ENCODE assay signal across 24 cellular contexts in the genomic region with DNA sequence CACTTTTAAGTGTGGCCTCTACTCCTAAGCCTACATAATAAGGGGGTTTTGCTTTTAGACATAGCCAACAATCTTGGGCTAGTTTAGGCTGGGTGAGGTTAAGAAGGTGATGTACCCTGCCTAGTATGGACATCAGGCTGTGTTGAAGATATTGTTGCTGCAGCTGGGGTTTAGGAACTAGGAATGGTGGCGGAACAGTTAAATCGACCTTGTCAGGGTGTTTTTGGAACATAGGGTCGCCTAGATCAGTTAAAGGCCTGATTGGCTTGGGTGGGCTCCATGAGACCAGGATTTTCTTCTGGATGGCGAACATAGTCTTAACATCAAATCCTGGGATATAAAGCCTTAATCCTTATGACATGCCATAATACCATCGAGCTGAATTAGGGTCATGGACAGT.
DNase-seq lines count a peak whose midpoint lies in the region; FAIRE-seq and TF ChIP-seq lines count a peak whose summit lies in the region.
"Had no signal": no experiment of that assay in that cellular context is flagged by ENCODE, and none has a peak within 500 bp of the region (broad histone marks: within the 10 kb centered on the region; RNA-seq: fewer than 3 reads in every experiment).

No MANE protein-coding gene starts in this region.

- H3K36me3 ChIP-seq in H1 (ENCODE audit: control insufficient read depth in 2 of 4, insufficient read depth in 4 of 4, low read length in 3 of 4) = no peaks in the 10 kb centered on the region
- no peaks in the 10 kb centered on the region for H3K36me3 ChIP-seq in uterus
- H3K36me3 ChIP-seq: BLaER1 treated with 17β-estradiol and CSF1 and Interleukin-3, amounts not matched to agents 10 nM and 100 nM had no signal

- no peaks in the 10 kb centered on the region for H3K79me1 ChIP-seq in H1 (ENCODE audit: low read depth, low read length)

- H4K8ac ChIP-seq in H1 (ENCODE audit: extremely low read depth, insufficient read depth, low read length) = no peak overlapping the region

- H4K91ac ChIP-seq in H1 (replicated peaks; ENCODE audit: insufficient read length, low read length) = no peak overlapping the region

- H3K4me1 ChIP-seq in H1 (replicated peaks in 1 of 4; ENCODE audit: control insufficient read depth in 3 of 4, insufficient read depth in 4 of 4, low read length in 3 of 4) (peaks cover 10 to 46% (median 27%) of the 10 kb centered on the region in 4 experiments), uterus (no peaks in the 10 kb centered on the region)
- H3K4me1 ChIP-seq: A549; BLaER1 treated with 17β-estradiol and CSF1 and Interleukin-3, amounts not matched to agents 10 nM and 100 nM had no signal

- H3K9ac ChIP-seq in H1 (replicated peaks in 1 of 4; ENCODE audit: extremely low read depth in 1 of 4, low read depth in 3 of 4, low read length in 3 of 4) = no peak overlapping the region
- H3K9ac ChIP-seq: BLaER1 treated with 17β-estradiol and CSF1 and Interleukin-3, amounts not matched to agents 10 nM and 100 nM had no signal

- TF ChIP-seq POLR2A in H1 (IDR thresholded peaks at IDR 0.05; ENCODE audit: control extremely low read depth in 1 of 2, low read depth in 2 of 2, low read length in 2 of 2) (no peak), uterus (IDR thresholded peaks at IDR 0.05) (no peak)

- H3K56ac ChIP-seq in H1 (replicated peaks; ENCODE audit: insufficient read length, low read depth, low read length) = no peak overlapping the region

- no peaks in the 10 kb centered on the region; the same call in none of the 2 replicates for H3K23me2 ChIP-seq in H1 (ENCODE audit: low read depth, low read length)

- peak overlapping the region in 1 of 2 experiments; percentile 81; a peak in 1 of 4 replicates for H3K4me2 ChIP-seq in H1 (ENCODE audit: insufficient read depth in 1 of 2, low read depth in 2 of 2, low read length in 2 of 2)
- H3K4me2 ChIP-seq: A549; BLaER1 treated with 17β-estradiol and CSF1 and Interleukin-3, amounts not matched to agents 10 nM and 100 nM had no signal

- H3K23ac ChIP-seq in H1 (ENCODE audit: insufficient read length) = no peak overlapping the region

- H3K79me2 ChIP-seq in H1 (ENCODE audit: control insufficient read depth in 1 of 2, insufficient read depth in 2 of 2, low read length in 2 of 2) = no peaks in the 10 kb centered on the region

- TF ChIP-seq EP300 in H1 (IDR thresholded peaks at IDR 0.05; ENCODE audit: borderline replicate concordance in 1 of 2, low read depth in 2 of 2, low read length in 2 of 2) = no peak

- H3K4ac ChIP-seq in H1 (replicated peaks; ENCODE audit: insufficient read length, low read depth, low read length) = no peak overlapping the region

- 0 out of 2 replicates have a peak overlapping the region, but pooled peaks have one; percentile 34 for H2AK5ac ChIP-seq in H1 (ENCODE audit: low read depth, low read length)

- peaks cover 77 to 100% (median 97%) of the 10 kb centered on the region in 4 experiments for H3K27me3 ChIP-seq in H1 (replicated peaks in 1 of 4; ENCODE audit: control insufficient read depth in 3 of 4, extremely low read depth in 1 of 4, insufficient read depth in 3 of 4, low read length in 3 of 4)
- H3K27me3 ChIP-seq in uterus = peaks cover 0 to 26% of the 10 kb centered on the region in 2 donors

- H2BK15ac ChIP-seq in H1 (ENCODE audit: low read length) = no peak overlapping the region

- TF ChIP-seq RAD21 in H1 (IDR thresholded peaks at IDR 0.05 in 1 of 2, conservative IDR thresholded peaks at IDR 0.05 in 1 of 2; ENCODE audit: low read depth in 2 of 2, low read length in 2 of 2) = no peak

- peak; percentile 63 for DNase-seq in NCI-H82 (lab: John Stamatoyannopoulos, UW)
- no peak for DNase-seq in NCI-H82 treated with DMSO at 0.1 percent for 48 hours (lab: John Stamatoyannopoulos, UW; ENCODE audit: unreplicated experiment)
- DNase-seq in H1 (ENCODE audit: low read depth in 1 of 2, low spot score in 2 of 2) = no peak
- no peak for DNase-seq in uterus
- DNase-seq in SK-N-DZ (ENCODE audit: low spot score) = no peak
- DNase-seq: AML-193; Caco-2; Calu3; CD4-positive, alpha-beta T cell; CD8-positive, alpha-beta T cell; DMS 273 treated with DMSO at 0.1 percent for 48 hours; DMS153; DMS53; DMS79; DND-41; EL; GDM1 had no signal

- no peak overlapping the region for H2AFZ ChIP-seq in H1 (ENCODE audit: low read length)

- WGBS in H1 (ENCODE audit: extremely low coverage in 1 of 2, insufficient coverage in 1 of 2, insufficient read length in 1 of 2, insufficient replicate concordance in 2 of 2, low coverage in 1 of 2, low lambda C conversion rate in 2 of 2, missing lambda C conversion rate in 1 of 2), 2 experiments = 44% methylated on average over 5 of the region's 5 CpGs; no CpG with 5 or more reads in 1 of the 2 experiments

- intact Hi-C loops in uterus (cut with DNase I; ENCODE audit: low total_unique reads) = no loop called here

- no peak overlapping the region for H2BK5ac ChIP-seq in H1 (ENCODE audit: low read depth, low read length)

- no peak for TF ChIP-seq CTCF in H1 (IDR thresholded peaks at IDR 0.05; ENCODE audit: control extremely low read depth in 1 of 3, insufficient read depth in 1 of 3, low read depth in 1 of 3, low read length in 3 of 3)
- TF ChIP-seq CTCF in uterus (IDR thresholded peaks at IDR 0.05) = no peak

- no peak overlapping the region for H2BK20ac ChIP-seq in H1 (ENCODE audit: low read length)

- POLR2A ChIA-PET in H1 (lab: Charles Lee; ENCODE audit: partially characterized antibody) = interaction anchor here (0.6 kb wide), 1 partner anchor 10 kb away, joined by 3 read pairs; no protein-coding TSS in a partner anchor

- H2BK120ac ChIP-seq in H1 (replicated peaks; ENCODE audit: low read depth, low read length) = no peak overlapping the region

- CTCF ChIA-PET in H1 (lab: Charles Lee; ENCODE audit: partially characterized antibody) = interaction anchor here (1.8 to 3.8 kb wide), 2 partner anchors 8 to 72 kb away, joined by 5 to 24 read pairs; no protein-coding TSS in a partner anchor

- H3K4me3 ChIP-seq in H1 (ENCODE audit: extremely low read depth in 1 of 4, insufficient read depth in 2 of 4, low read depth in 3 of 4, low read length in 4 of 4) (no peak overlapping the region), uterus (no peak overlapping the region)
- H3K4me3 ChIP-seq: A549; BLaER1 treated with 17β-estradiol and CSF1 and Interleukin-3, amounts not matched to agents 10 nM and 100 nM; GM12878 had no signal

- H4K5ac ChIP-seq in H1 (ENCODE audit: insufficient read length, low read depth, low read length) = no peak overlapping the region

- no peak overlapping the region for H3K18ac ChIP-seq in H1 (ENCODE audit: extremely low read depth, low read length)

- FAIRE-seq in H1 (lab: Jason Lieb, UNC) = no peak
- FAIRE-seq: A549, GM12892, GM19239 had no signal

- no peak overlapping the region for H3K14ac ChIP-seq in H1 (ENCODE audit: insufficient read length)

- no peak overlapping the region for H3K27ac ChIP-seq in H1 (ENCODE audit: low read depth, low read length)
- no peak overlapping the region for H3K27ac ChIP-seq in uterus
- H3K27ac ChIP-seq: 22Rv1; A549; BLaER1 treated with 17β-estradiol and CSF1 and Interleukin-3, amounts not matched to agents 10 nM and 100 nM; C4-2B had no signal

- no peaks in the 10 kb centered on the region for H3K9me3 ChIP-seq in H1 (ENCODE audit: insufficient read depth in 2 of 2, low read depth in 1 of 2, low read length in 1 of 2)
- no peaks in the 10 kb centered on the region for H3K9me3 ChIP-seq in uterus
- H3K9me3 ChIP-seq: A549, Caco-2 had no signal

- H2BK12ac ChIP-seq in H1 (ENCODE audit: low read depth, low read length) = 0 out of 2 replicates have a peak overlapping the region, but pooled peaks have one; percentile 51

- peaks cover 10 to 13% of the 10 kb centered on the region in 2 experiments for H4K20me1 ChIP-seq in H1 (replicated peaks in 1 of 2; ENCODE audit: control insufficient read depth in 1 of 2, insufficient read depth in 2 of 2, low read length in 2 of 2)
- H4K20me1 ChIP-seq: BLaER1 treated with 17β-estradiol and CSF1 and Interleukin-3, amounts not matched to agents 10 nM and 100 nM had no signal

TF ChIP-seq in H1, 55 proteins besides CTCF, POLR2A, EP300 and RAD21:
- TF ChIP-seq CBX8 (IDR thresholded peaks at IDR 0.05; ENCODE audit: borderline replicate concordance, low read depth, low read length) (no peak), JUND (IDR thresholded peaks at IDR 0.05; ENCODE audit: low read length) (no peak), NRF1 (IDR thresholded peaks at IDR 0.05; ENCODE audit: low read depth, low read length) (no peak), KDM5A (IDR thresholded peaks at IDR 0.05; ENCODE audit: low read length) (no peak), SUZ12 (IDR thresholded peaks at IDR 0.05; ENCODE audit: low read length) (peak; percentile 19; the same call in 1 of the 2 replicates), EZH2 (IDR thresholded peaks at IDR 0.05; ENCODE audit: low read depth, low read length, severe bottlenecking) (peak; percentile 68), RNF2 (IDR thresholded peaks at IDR 0.05; ENCODE audit: borderline replicate concordance, low read depth, low read length, missing control alignments, poor library complexity, severe bottlenecking) (peak; percentile 51)
TF ChIP-seq in H1: peak in this region for 3.
